Comparison of ENCODE assay signal across 10 cellular contexts in genomic region chr16:67268136-67268579, GRCh38. TPM values are rescaled to one million over a fixed set of nuclear protein-coding genes. Genes with fewer than 3 reads are reported as not detected.
DNase-seq lines count a peak whose midpoint lies in the region; ATAC-seq lines count a peak whose summit lies in the region.
"Had no signal": no experiment of that assay in that cellular context is flagged by ENCODE, and none has a peak within 500 bp of the region (broad histone marks: within the 10 kb centered on the region; RNA-seq: fewer than 3 reads in every experiment).

No MANE protein-coding gene starts in this region.

- H3K27me3 ChIP-seq in right cardiac atrium (ENCODE audit: control insufficient read depth, insufficient read depth) (no peaks in the 10 kb centered on the region), aorta (ENCODE audit: control insufficient read depth in 1 of 2, insufficient read depth in 2 of 2, low read length in 1 of 2) (no peaks in the 10 kb centered on the region)

- peak; percentile 71 for DNase-seq in Right ventricle myocardium inferior (ENCODE audit: missing footprints)
- DNase-seq in cardiac septum (ENCODE audit: low spot score), result no peak
- DNase-seq in amniotic epithelial cell (ENCODE audit: low read depth), result peak; percentile 95
- DNase-seq in right cardiac atrium, result peak; percentile 86 to 89 (median 88)
- DNase-seq in aorta, result peak; percentile 79 to 83
- no peak for DNase-seq in T-helper 1 cell
- DNase-seq in iPS-NIHi11 (ENCODE audit: low spot score), result no peak
- DNase-seq: Karpas-422 had no signal

- ATAC-seq in Right ventricle myocardium inferior (peak; percentile 75), right cardiac atrium (peak; percentile 93 to 95), aorta (ENCODE audit: low FRiP score) (peak; percentile 77), GM21825 (IDR thresholded peaks at IDR 0.05; ENCODE audit: unreplicated experiment) (no peak)

- no peaks in the 10 kb centered on the region for H3K36me3 ChIP-seq in aorta (ENCODE audit: control insufficient read depth in 1 of 2, insufficient read depth in 2 of 2, low read length in 1 of 2)

- H3K27ac ChIP-seq in right cardiac atrium (ENCODE audit: low read length), result no peak overlapping the region
- H3K27ac ChIP-seq in aorta (ENCODE audit: low read depth in 1 of 2, low read length in 2 of 2), result no peak overlapping the region

- intact Hi-C loops in Right ventricle myocardium inferior (cut with DNase I), result no loop called here
- intact Hi-C loops in cardiac septum (cut with DNase I), result no loop called here
- intact Hi-C loops in right cardiac atrium (cut with DNase I), result loop anchor here in 1 of 4 donors (10.0 kb wide), 1 partner anchor 137 kb away; no protein-coding TSS in a partner anchor
- intact Hi-C loops in aorta (cut with DNase I), result no loop called here

- 31% methylated on average over 5 of the region's 5 CpGs for WGBS in right cardiac atrium
- WGBS in aorta, 2 donors, result 29 to 30% methylated on average over 5 of the region's 5 CpGs

- H3K4me1 ChIP-seq in right cardiac atrium (ENCODE audit: control insufficient read depth, insufficient read depth, low read length) (peaks cover 4% of the 10 kb centered on the region), aorta (ENCODE audit: control insufficient read depth in 1 of 2, insufficient read depth in 2 of 2, low read length in 2 of 2) (no peaks in the 10 kb centered on the region)

- no peak overlapping the region for H3K4me3 ChIP-seq in right cardiac atrium (ENCODE audit: low read length)
- H3K4me3 ChIP-seq in aorta (ENCODE audit: low read length in 2 of 2), result no peak overlapping the region

- H3K9me3 ChIP-seq in right cardiac atrium (ENCODE audit: control insufficient read depth, low read length) (no peaks in the 10 kb centered on the region), aorta (ENCODE audit: control insufficient read depth, low read length) (no peaks in the 10 kb centered on the region)

RNA-seq across cellular contexts. Expression of gene PLEKHG4, which starts 11.2 kb away (rescaled TPM):
- total RNA-seq in Right ventricle myocardium inferior (1.1 TPM), cardiac septum (0.70 TPM), right cardiac atrium (1 to 10 TPM; 2.2 to 2.8 (median 2.5) TPM), aorta (1 to 10 TPM; 2.5 to 6.9 TPM)
- polyA plus RNA-seq in right cardiac atrium (2.2 TPM), aorta (10 to 100 TPM in 1 of 2 donors, 1 to 10 TPM in 1; 2.1 to 16.7 TPM)

RNA-seq across cellular contexts. Expression of gene SLC9A5, which starts 19.4 kb away (rescaled TPM):
- total RNA-seq in Right ventricle myocardium inferior (0.84 TPM), cardiac septum (1.1 TPM), right cardiac atrium (1 to 10 TPM; 2.2 to 2.9 (median 2.5) TPM), aorta (1 to 10 TPM; 1.6 to 1.7 TPM)
- polyA plus RNA-seq in right cardiac atrium (1.9 TPM), aorta (1 to 10 TPM; 1.1 to 2.9 TPM)

RNA-seq across cellular contexts. Expression of gene FHOD1, which starts 20.9 kb away (rescaled TPM):
- total RNA-seq in Right ventricle myocardium inferior, result 15.3 TPM
- 33.4 TPM for total RNA-seq in cardiac septum
- 10 to 100 TPM; 16.9 to 32.1 (median 19.4) TPM for total RNA-seq in right cardiac atrium
- 20.5 TPM for polyA plus RNA-seq in right cardiac atrium
- 10 to 100 TPM; 28.2 to 47.9 TPM for total RNA-seq in aorta
- polyA plus RNA-seq in aorta, result 10 to 100 TPM; 12.9 to 41.3 TPM

RNA-seq across cellular contexts. Expression of gene TMEM208, which starts 41.2 kb away (rescaled TPM):
- total RNA-seq in Right ventricle myocardium inferior, result 12.5 TPM
- 16.3 TPM for total RNA-seq in cardiac septum
- 10 to 100 TPM; 15.4 to 26.2 (median 17.0) TPM for total RNA-seq in right cardiac atrium
- 43.5 TPM for polyA plus RNA-seq in right cardiac atrium
- total RNA-seq in aorta, result 10 to 100 TPM; 24.7 to 33.1 TPM
- polyA plus RNA-seq in aorta, result 10 to 100 TPM; 60.6 to 64.6 TPM

RNA-seq across cellular contexts. Expression of gene KCTD19, which starts 58.4 kb away (rescaled TPM):
- total RNA-seq in Right ventricle myocardium inferior, result not detected
- not detected for total RNA-seq in cardiac septum
- total RNA-seq in right cardiac atrium, result under 1 TPM in 1 of 4 donors, not detected in 3; 0.06 TPM
- polyA plus RNA-seq in right cardiac atrium, result 0.07 TPM
- under 1 TPM in 1 of 2 donors, not detected in 1; 0.12 TPM for total RNA-seq in aorta
- polyA plus RNA-seq in aorta, result not detected
- total RNA-seq: lung microvascular endothelial cell had no signal

Comparison
In these comparisons a context has a peak if more than half of its experiments do, and no peak if none do; other contexts are left out.
1. DNase-seq: peak in Right ventricle myocardium inferior (single experiment), amniotic epithelial cell (single experiment), right cardiac atrium (3 of 3) and aorta (2 of 2); none in cardiac septum (single experiment), T-helper 1 cell (0 of 5) and iPS-NIHi11 (single experiment).